Comparison of ENCODE assay signal across 20 cellular contexts in genomic region chr10:94310369-94310768, GRCh38.
"Had no signal": no experiment of that assay in that cellular context is flagged by ENCODE, and none has a peak within 500 bp of the region (broad histone marks: within the 10 kb centered on the region; RNA-seq: fewer than 3 reads in every experiment).

No MANE protein-coding gene starts in this region.

- FAIRE-seq: keratinocyte had no signal

- H3K4me1 ChIP-seq: gastrocnemius medialis, psoas muscle had no signal

- H3K36me3 ChIP-seq: gastrocnemius medialis, neutrophil had no signal

- H3K9me3 ChIP-seq: gastrocnemius medialis, neutrophil, psoas muscle, stomach, thoracic aorta, transverse colon had no signal

- H3K27me3 ChIP-seq: dorsolateral prefrontal cortex, gastrocnemius medialis, stomach, transverse colon had no signal

- DNase-seq: cortex of kidney; dorsolateral prefrontal cortex; effector CD8-positive, alpha-beta T cell; gastrocnemius medialis; glutamatergic neuron; immature natural killer cell; left ventricle myocardium superior; mesendoderm; naive thymus-derived CD4-positive, alpha-beta T cell; nephron progenitor cell; psoas muscle; retina; stimulated activated naive CD4-positive, alpha-beta T cell; stomach; substantia nigra; transverse colon had no signal

- H3K27ac ChIP-seq: dorsolateral prefrontal cortex, gastrocnemius medialis, neutrophil, psoas muscle, stomach, thoracic aorta, transverse colon had no signal

- ATAC-seq: gastrocnemius medialis; left ventricle myocardium superior; naive thymus-derived CD4-positive, alpha-beta T cell; psoas muscle; sciatic nerve had no signal

- H3K4me3 ChIP-seq: dorsolateral prefrontal cortex, gastrocnemius medialis, psoas muscle, stomach, thoracic aorta, transverse colon had no signal
